ENCODE assay signal across 9 cellular contexts in genomic region chr9:23850242-23851023, GRCh38. TPM values are rescaled to one million over a fixed set of nuclear protein-coding genes. Genes with fewer than 3 reads are reported as not detected.
DNase-seq lines count a peak whose midpoint lies in the region; TF ChIP-seq lines count a peak whose summit lies in the region.
"Had no signal": no experiment of that assay in that cellular context is flagged by ENCODE, and none has a peak within 500 bp of the region (broad histone marks: within the 10 kb centered on the region; RNA-seq: fewer than 3 reads in every experiment).

No MANE protein-coding gene starts in this region.

- H3K4me1 Mint-ChIP-seq in endodermal cell (peaks cover 13% of the 10 kb centered on the region), neural crest cell (peaks cover 29% of the 10 kb centered on the region)
- H3K4me1 Mint-ChIP-seq: immature natural killer cell had no signal

- peak; percentile 49 for DNase-seq in NCI-H146 (lab: John Stamatoyannopoulos, UW)
- peak; percentile 81 for DNase-seq in endodermal cell
- peak; percentile 39 for DNase-seq in neural crest cell (ENCODE audit: low read depth, low spot score)
- no peak for DNase-seq in OCI-M1 (lab: John Stamatoyannopoulos, UW)
- no peak for DNase-seq in SKM-1 (lab: John Stamatoyannopoulos, UW; ENCODE audit: unreplicated experiment)
- no peak for DNase-seq in posterior vena cava (ENCODE audit: low spot score)
- DNase-seq in stimulated activated CD4-positive, alpha-beta T cell treated with anti-CD3 and anti-CD28 coated beads, Interleukin-15, amount 100 ng/mL, for 24 hours = no peak
- DNase-seq: immature natural killer cell had no signal

- H3K9me3 Mint-ChIP-seq in endodermal cell (no peaks in the 10 kb centered on the region), neural crest cell (no peaks in the 10 kb centered on the region)

- peaks cover 56% of the 10 kb centered on the region for H3K27me3 Mint-ChIP-seq in endodermal cell (ENCODE audit: insufficient read depth)
- peaks cover 25% of the 10 kb centered on the region for H3K27me3 Mint-ChIP-seq in neural crest cell (ENCODE audit: low read depth)

- H3K27ac ChIP-seq in C4-2B (peak overlapping the region; percentile 31), endodermal cell (ENCODE audit: low read depth, low read length) (peak overlapping the region; percentile 91)

- WGBS in endodermal cell (ENCODE audit: insufficient coverage in 1 of 2, insufficient read length in 1 of 2), 2 experiments = 0% methylated on average over 5 to 32 of the region's 33 CpGs

- H3K4me3 ChIP-seq in endodermal cell (ENCODE audit: low read length) = peak overlapping the region; percentile 81

- H3K27ac Mint-ChIP-seq in endodermal cell (no peak overlapping the region), neural crest cell (ENCODE audit: unreplicated experiment) (peak overlapping the region; percentile 96)
- H3K27ac Mint-ChIP-seq: immature natural killer cell had no signal

- no peaks in the 10 kb centered on the region for H3K9me3 ChIP-seq in endodermal cell (ENCODE audit: control insufficient read depth, low read length)

- H3K9ac ChIP-seq in endodermal cell (ENCODE audit: extremely low read depth, low read length, poor library complexity, severe bottlenecking) = no peak overlapping the region

- peak overlapping the region; percentile 58 for H3K4me3 Mint-ChIP-seq in endodermal cell
- H3K4me3 Mint-ChIP-seq in neural crest cell = peak overlapping the region; percentile 89
- H3K4me3 Mint-ChIP-seq: immature natural killer cell had no signal

- intact Hi-C loops in posterior vena cava (cut with DNase I) = no loop called here

- no peaks in the 10 kb centered on the region for H3K4me1 ChIP-seq in endodermal cell (ENCODE audit: control insufficient read depth, insufficient read depth, low read length)

- peaks cover 54% of the 10 kb centered on the region for H3K27me3 ChIP-seq in endodermal cell (ENCODE audit: control insufficient read depth, insufficient read depth, low read length, poor library complexity, severe bottlenecking)

- no peaks in the 10 kb centered on the region for H3K36me3 Mint-ChIP-seq in endodermal cell (ENCODE audit: low read depth)
- no peaks in the 10 kb centered on the region for H3K36me3 Mint-ChIP-seq in neural crest cell (ENCODE audit: low read depth)
- H3K36me3 Mint-ChIP-seq: immature natural killer cell had no signal

- H3K36me3 ChIP-seq in endodermal cell (ENCODE audit: control insufficient read depth, insufficient read depth, low read length) = no peaks in the 10 kb centered on the region

- TF ChIP-seq CTCF in C4-2B (conservative IDR thresholded peaks at IDR 0.05) (no peak), endodermal cell (conservative IDR thresholded peaks at IDR 0.05) (no peak), neural crest cell (conservative IDR thresholded peaks at IDR 0.05) (no peak)

RNA-seq across cellular contexts. Expression of gene ELAVL2, which starts 24.4 kb away (rescaled TPM):
- total RNA-seq in endodermal cell (1 to 10 TPM; 4.7 to 6.2 TPM), neural crest cell (26.0 and 31.3 TPM in 2 replicates), posterior vena cava (under 1 TPM in 1 of 2 donors, not detected in 1; 0.05 TPM)
- 25.8 TPM for polyA plus RNA-seq in endodermal cell (2013, experiment 1 of 2)
- polyA plus RNA-seq in endodermal cell (2013, experiment 2 of 2) = 25.3 TPM
- polyA plus RNA-seq: immature natural killer cell had no signal

Comparison
In these comparisons a context has a peak if more than half of its experiments do, and no peak if none do; other contexts are left out.
1. DNase-seq: peak in NCI-H146 (single experiment), endodermal cell (single experiment) and neural crest cell (single experiment); none in OCI-M1 (single experiment), SKM-1 (single experiment), posterior vena cava (single experiment) and stimulated activated CD4-positive, alpha-beta T cell treated with anti-CD3 and anti-CD28 coated beads, Interleukin-15, amount 100 ng/mL, for 24 hours (single experiment).
2. RNA of gene ELAVL2, which starts 24.4 kb away (total RNA-seq): 26.0 to 31.3 TPM in neural crest cell and 4.7 to 6.2 TPM in endodermal cell; 0.05 TPM in posterior vena cava; every median in the first group is over 4 times any median in the second.